8 cellular contexts compared by ENCODE assay signal in the genomic region with DNA sequence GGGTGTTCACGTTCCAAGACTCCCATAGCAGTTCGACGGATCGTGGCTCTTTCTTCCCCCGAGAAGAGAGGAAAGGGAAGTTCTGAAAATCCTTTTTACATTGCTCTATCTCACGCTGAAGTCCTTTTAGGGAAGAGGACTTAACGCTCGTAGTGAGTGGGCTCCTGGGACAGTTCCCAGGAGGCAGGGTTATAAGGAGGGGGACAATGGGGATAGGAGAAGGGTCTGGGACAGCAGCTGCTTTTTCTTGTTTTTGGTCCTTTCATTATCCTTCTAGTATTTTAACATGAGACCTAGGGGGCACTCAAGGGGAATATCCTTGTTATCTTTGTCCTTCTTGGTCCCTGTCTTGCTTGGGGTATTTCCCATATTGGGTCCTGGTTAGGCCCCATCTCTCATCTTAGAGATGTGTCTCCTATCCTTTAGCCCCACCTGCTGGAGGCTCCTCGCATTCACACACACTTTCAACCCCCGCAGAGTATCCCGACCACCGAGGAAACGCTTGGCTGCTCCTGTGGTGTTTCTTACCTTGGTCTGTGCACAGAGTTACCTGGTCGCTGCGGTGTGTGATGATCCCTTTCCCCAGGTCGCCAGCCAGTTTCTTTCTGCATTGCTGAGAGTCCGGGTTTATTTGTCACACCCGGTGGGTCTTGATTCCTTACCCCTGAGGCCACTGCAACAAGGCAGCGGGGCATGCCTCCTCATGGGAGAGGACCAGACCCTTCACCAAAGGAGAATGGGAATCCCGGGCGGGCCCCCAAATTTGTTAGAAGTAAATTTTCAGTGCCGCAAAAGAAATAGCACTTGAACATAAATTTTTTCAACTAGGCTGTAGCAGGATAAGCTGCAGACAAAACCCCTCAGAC. TPM values are rescaled to one million over a fixed set of nuclear protein-coding genes. Genes with fewer than 3 reads are reported as not detected.
DNase-seq lines count a peak whose midpoint lies in the region; ATAC-seq and TF ChIP-seq lines count a peak whose summit lies in the region.

No MANE protein-coding gene starts in this region.

- no peaks in the 10 kb centered on the region for H3K9me3 Mint-ChIP-seq in activated T-cell treated with anti-CD3 and anti-CD28 coated beads, Interleukin-2, amount 50 U/mL, for 72 hours

- H3K27me3 Mint-ChIP-seq in activated T-cell treated with anti-CD3 and anti-CD28 coated beads, Interleukin-2, amount 50 U/mL, for 72 hours (ENCODE audit: low read depth): no peaks in the 10 kb centered on the region

- H3K4me1 ChIP-seq in Peyer's patch: no peaks in the 10 kb centered on the region
- no peaks in the 10 kb centered on the region for H3K4me1 ChIP-seq in foreskin keratinocyte
- no peaks in the 10 kb centered on the region for H3K4me1 ChIP-seq in ovary (ENCODE audit: insufficient read depth)
- H3K4me1 ChIP-seq in upper lobe of left lung: no peaks in the 10 kb centered on the region

- TF ChIP-seq CTCF in Peyer's patch (IDR thresholded peaks at IDR 0.05) (peak; percentile 28 to 76 (median 66)), foreskin keratinocyte (conservative IDR thresholded peaks at IDR 0.05) (peak; percentile 84), ovary (IDR thresholded peaks at IDR 0.05) (peak; percentile 15 to 40 (median 36)), upper lobe of left lung (IDR thresholded peaks at IDR 0.05) (peak; percentile 34 to 71 (median 59))

- H3K9me3 ChIP-seq in Peyer's patch: no peaks in the 10 kb centered on the region
- H3K9me3 ChIP-seq in ovary: no peaks in the 10 kb centered on the region
- H3K9me3 ChIP-seq in upper lobe of left lung: no peaks in the 10 kb centered on the region

- peaks cover 0 to 5% (median 0%) of the 10 kb centered on the region in 3 donors for H3K36me3 ChIP-seq in Peyer's patch
- no peaks in the 10 kb centered on the region for H3K36me3 ChIP-seq in ovary
- H3K36me3 ChIP-seq in upper lobe of left lung: no peaks in the 10 kb centered on the region

- WGBS in ovary, 3 donors: 68 to 76% (median 73%) methylated on average over 22 of the region's 22 CpGs
- 63 to 65% methylated on average over 22 of the region's 22 CpGs for WGBS in upper lobe of left lung, 2 donors

- H3K27ac ChIP-seq in Peyer's patch: no peak overlapping the region
- H3K27ac ChIP-seq in foreskin keratinocyte: no peak overlapping the region
- no peak overlapping the region for H3K27ac ChIP-seq in ovary
- H3K27ac ChIP-seq in upper lobe of left lung: no peak overlapping the region

- ATAC-seq in GM19372 (IDR thresholded peaks at IDR 0.05; ENCODE audit: low read depth, unreplicated experiment) (peak; percentile 93), HG03565 (IDR thresholded peaks at IDR 0.05; ENCODE audit: unreplicated experiment) (peak; percentile 73), foreskin keratinocyte (peak; percentile 95), upper lobe of left lung (ENCODE audit: low FRiP score in 2 of 2) (peak; percentile 55 to 88)
- ATAC-seq in activated T-cell treated with anti-CD3 and anti-CD28 coated beads, Interleukin-2, amount 50 U/mL, for 72 hours (replicated peaks in 1 of 2): peak; percentile 79 to 82

- intact Hi-C loops in ovary (cut with DNase I): no loop called here

- peak; percentile 42 for DNase-seq in CMK (ENCODE audit: low read depth)
- DNase-seq in Peyer's patch: peak; percentile 54 to 79 (median 64)
- DNase-seq in activated T-cell treated with anti-CD3 and anti-CD28 coated beads, Interleukin-2, amount 50 U/mL, for 72 hours: peak; percentile 64 to 65
- peak in 1 of 2 donors; percentile 15 for DNase-seq in foreskin keratinocyte
- DNase-seq in ovary: peak; percentile 16 to 65 (median 56)
- peak in 1 of 2 donors; percentile 34 for DNase-seq in upper lobe of left lung

- no peaks in the 10 kb centered on the region for H3K4me1 Mint-ChIP-seq in activated T-cell treated with anti-CD3 and anti-CD28 coated beads, Interleukin-2, amount 50 U/mL, for 72 hours (ENCODE audit: low read depth)

- H3K36me3 Mint-ChIP-seq in activated T-cell treated with anti-CD3 and anti-CD28 coated beads, Interleukin-2, amount 50 U/mL, for 72 hours (ENCODE audit: insufficient read depth in 2 of 2): no peaks in the 10 kb centered on the region

- no peak overlapping the region for H3K4me3 Mint-ChIP-seq in activated T-cell treated with anti-CD3 and anti-CD28 coated beads, Interleukin-2, amount 50 U/mL, for 72 hours

- TF ChIP-seq EP300 in ovary (IDR thresholded peaks at IDR 0.05) (no peak), upper lobe of left lung (IDR thresholded peaks at IDR 0.05) (no peak)

- no peaks in the 10 kb centered on the region for H3K27me3 ChIP-seq in Peyer's patch
- H3K27me3 ChIP-seq in foreskin keratinocyte: no peaks in the 10 kb centered on the region
- no peaks in the 10 kb centered on the region for H3K27me3 ChIP-seq in ovary
- no peaks in the 10 kb centered on the region for H3K27me3 ChIP-seq in upper lobe of left lung

- TF ChIP-seq POLR2A in Peyer's patch (IDR thresholded peaks at IDR 0.05) (no peak), ovary (IDR thresholded peaks at IDR 0.05) (no peak), upper lobe of left lung (IDR thresholded peaks at IDR 0.05) (no peak)

- H3K4me3 ChIP-seq in Peyer's patch: no peak overlapping the region
- no peak overlapping the region for H3K4me3 ChIP-seq in ovary
- no peak overlapping the region for H3K4me3 ChIP-seq in upper lobe of left lung

- no peak overlapping the region for H3K27ac Mint-ChIP-seq in activated T-cell treated with anti-CD3 and anti-CD28 coated beads, Interleukin-2, amount 50 U/mL, for 72 hours

RNA-seq across cellular contexts. Expression of a gene that starts 29.7 kb away (rescaled TPM):
- 10 to 100 TPM; 14.0 to 67.1 (median 33.9) TPM for total RNA-seq in Peyer's patch
- total RNA-seq in activated T-cell treated with anti-CD3 and anti-CD28 coated beads, Interleukin-2, amount 50 U/mL, for 72 hours: 10 to 100 TPM; 20.7 to 23.7 TPM
- 11.4 and 11.9 TPM in 2 replicates for total RNA-seq in foreskin keratinocyte
- 8.0 and 10.4 TPM in 2 replicates for polyA plus RNA-seq in foreskin keratinocyte
- total RNA-seq in ovary: 10 to 100 TPM; 14.7 to 26.2 (median 23.8) TPM
- 10 to 100 TPM; 20.3 to 24.9 TPM for polyA plus RNA-seq in ovary
- 10 to 100 TPM; 16.8 to 30.3 (median 23.1) TPM for total RNA-seq in upper lobe of left lung
